18 cellular contexts compared by ENCODE assay signal in genomic region chr3:4045756-4046155, GRCh38.
"Had no signal": no experiment of that assay in that cellular context is flagged by ENCODE, and none has a peak within 500 bp of the region (broad histone marks: within the 10 kb centered on the region; RNA-seq: fewer than 3 reads in every experiment).

No MANE protein-coding gene starts in this region.

- H3K9me3 ChIP-seq: left ventricle myocardium inferior, mucosa of descending colon, ovary, upper lobe of left lung, vagina had no signal

- H3K4me3 ChIP-seq: left ventricle myocardium inferior, lung, mucosa of descending colon, ovary, spleen, tibial nerve, upper lobe of left lung, vagina had no signal

- H3K27me3 ChIP-seq: ovary, spleen, tibial nerve, upper lobe of left lung, vagina had no signal

- DNase-seq: islet precursor cell; left ventricle myocardium inferior; midbrain; mucosa of descending colon; naive thymus-derived CD4-positive, alpha-beta T cell; ovary; right cardiac atrium; small intestine; spleen; stimulated activated CD4-positive, alpha-beta T cell treated with anti-CD3 and anti-CD28 coated beads, Interleukin-4, amount 100 ng/mL, for 4 hours; stimulated activated CD8-positive, alpha-beta memory T cell treated with anti-CD3 and anti-CD28 coated beads, Interleukin-4, amount 100 ng/mL, for 48 hours; stimulated activated naive CD4-positive, alpha-beta T cell treated with Interleukin-2 at 50 U/mL for 16 hours; stimulated activated naive CD8-positive, alpha-beta T cell treated with anti-CD3 and anti-CD28 coated beads, Interleukin-15, amount 100 ng/mL, for 72 hours; substantia nigra; upper lobe of left lung had no signal

- H3K4me1 ChIP-seq: left ventricle myocardium inferior, spleen, upper lobe of left lung, vagina had no signal

- H3K27ac ChIP-seq: left ventricle myocardium inferior, ovary, spleen, upper lobe of left lung, vagina had no signal

- H3K36me3 ChIP-seq: left ventricle myocardium inferior, ovary, spleen, tibial nerve, upper lobe of left lung, vagina had no signal
